32 cellular contexts compared by ENCODE assay signal in the genomic region with DNA sequence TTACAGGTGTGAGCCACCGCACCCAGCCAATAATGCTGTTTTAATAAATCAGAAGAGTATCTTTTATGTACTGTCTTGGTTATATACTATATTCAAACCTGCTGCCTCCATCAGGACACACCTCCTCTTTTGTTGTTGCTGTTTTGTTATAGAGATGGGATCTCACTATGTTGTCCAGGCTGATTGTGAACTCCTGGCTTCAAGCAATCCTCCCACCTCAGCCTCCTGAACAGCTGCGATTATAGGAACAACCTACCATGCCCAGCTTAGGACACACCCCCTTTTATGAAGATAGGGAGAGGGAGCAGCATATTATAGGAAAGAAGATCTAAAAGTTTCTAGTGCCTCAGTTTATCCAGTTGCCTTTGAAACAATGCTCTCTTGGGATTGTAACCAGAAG.
"Had no signal": no experiment of that assay in that cellular context is flagged by ENCODE, and none has a peak within 500 bp of the region (broad histone marks: within the 10 kb centered on the region; RNA-seq: fewer than 3 reads in every experiment).

No MANE protein-coding gene starts in this region.

- H3K36me3 ChIP-seq: breast epithelium had no signal

- ATAC-seq: activated CD4-positive, alpha-beta T cell treated with anti-CD3 and anti-CD28 coated beads for 36 hours; activated CD4-positive, CD25-positive, alpha-beta regulatory T cell treated with anti-CD3 and anti-CD28 coated beads, Interleukin-2, amount 50 U/mL, for 24 hours; activated CD8-positive, alpha-beta memory T cell treated with anti-CD3 and anti-CD28 coated beads, Interleukin-2, amount 10 ng/mL, durations not matched to agents 7 days and 5 days; activated CD8-positive, alpha-beta T cell treated with anti-CD3 and anti-CD28 coated beads, Interleukin-2, amount 10 ng/mL, durations not matched to agents 7 days and 5 days; body of pancreas had no signal

- H3K4me1 ChIP-seq: adrenal gland, body of pancreas, breast epithelium had no signal

- H3K9me3 ChIP-seq: adrenal gland, body of pancreas, breast epithelium had no signal

- H3K27ac ChIP-seq: adrenal gland, body of pancreas, brain microvascular endothelial cell, breast epithelium, VCaP had no signal

- H3K4me3 ChIP-seq: adrenal gland, body of pancreas, breast epithelium had no signal

- H3K27me3 ChIP-seq: adrenal gland, body of pancreas, brain microvascular endothelial cell, breast epithelium had no signal

- DNase-seq: activated CD4-positive, alpha-beta memory T cell treated with anti-CD3 and anti-CD28 coated beads, Interleukin-2, amount 10 ng/mL, durations not matched to agents 7 days and 5 days; activated CD4-positive, alpha-beta T cell treated with anti-CD3 and anti-CD28 coated beads for 1 hour; activated CD4-positive, alpha-beta T cell treated with anti-CD3 and anti-CD28 coated beads for 36 hours; activated CD4-positive, alpha-beta T cell treated with anti-CD3 and anti-CD28 coated beads for 48 hours; activated CD4-positive, alpha-beta T cell treated with anti-CD3 and anti-CD28 coated beads, Interleukin-2, amount 10 ng/mL, durations not matched to agents 7 days and 5 days; activated CD4-positive, alpha-beta T cell treated with anti-CD3 and anti-CD28 coated beads, Interleukin-2, amount 50 U/mL, for 48 hours; activated CD4-positive, CD25-positive, alpha-beta regulatory T cell; activated CD8-positive, alpha-beta memory T cell treated with anti-CD3 and anti-CD28 coated beads for 24 hours; activated CD8-positive, alpha-beta memory T cell treated with anti-CD3 and anti-CD28 coated beads, Interleukin-2, amount 10 ng/mL, durations not matched to agents 7 days and 5 days; activated CD8-positive, alpha-beta memory T cell treated with anti-CD3 and anti-CD28 coated beads, Interleukin-2, amount 50 U/mL, for 48 hours; activated CD8-positive, alpha-beta T cell treated with anti-CD3 and anti-CD28 coated beads, Interleukin-2, amount 10 ng/mL, durations not matched to agents 7 days and 5 days; activated effector memory CD4-positive, alpha-beta T cell treated with Interleukin-2 at 50 U/mL for 16 hours; activated gamma-delta T cell; activated naive CD4-positive, alpha-beta T cell treated with anti-CD3 and anti-CD28 coated beads, Interleukin-2, amount 10 ng/mL, durations not matched to agents 7 days and 5 days; activated naive CD4-positive, alpha-beta T cell treated with Interleukin-2 at 50 U/mL for 16 hours; activated naive CD8-positive, alpha-beta T cell treated with anti-CD3 and anti-CD28 coated beads, Interleukin-2, amount 10 ng/mL, durations not matched to agents 7 days and 5 days; activated T-cell treated with anti-CD3 and anti-CD28 coated beads, Interleukin-2, amount 50 U/mL, for 24 hours; activated T-cell treated with anti-CD3 and anti-CD28 coated beads, Interleukin-2, amount 50 U/mL, for 48 hours; adrenal gland; amniotic stem cell; aorta; body of pancreas; brain microvascular endothelial cell; central memory CD4-positive, alpha-beta T cell; T-helper 1 cell; T-helper 2 cell; T-helper 9 cell had no signal

- FAIRE-seq: astrocyte, TTC549 had no signal
